ENCODE assay signal across 12 cellular contexts in the genomic region with DNA sequence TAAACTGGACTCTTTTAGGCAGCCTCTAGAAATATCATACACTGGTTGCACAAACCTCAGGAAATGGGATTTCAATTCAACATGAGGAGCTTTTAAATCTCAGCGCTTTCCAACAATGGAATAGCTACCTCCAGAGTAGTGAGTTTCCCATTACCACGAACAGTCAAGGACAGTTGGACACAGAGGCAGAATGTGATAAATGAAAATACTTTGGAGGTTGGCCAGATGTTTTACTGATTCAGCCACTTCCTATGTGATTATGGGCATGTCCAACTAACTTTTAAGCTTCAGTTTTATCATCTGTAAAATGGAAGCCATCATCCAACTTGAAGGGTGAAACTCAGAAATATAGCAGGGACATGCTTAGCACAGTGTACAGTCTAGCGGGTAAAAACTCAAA. TPM values are rescaled to one million over a fixed set of nuclear protein-coding genes. Genes with fewer than 3 reads are reported as not detected.
DNase-seq lines count a peak whose midpoint lies in the region; ATAC-seq and TF ChIP-seq lines count a peak whose summit lies in the region.
"Had no signal": no experiment of that assay in that cellular context is flagged by ENCODE, and none has a peak within 500 bp of the region (broad histone marks: within the 10 kb centered on the region; RNA-seq: fewer than 3 reads in every experiment).

No MANE protein-coding gene starts in this region.

- in situ Hi-C loops in mammary epithelial cell (cut with MboI; ENCODE audit: low sequenced_read_pairs in 2 of 2), result no loop called here

- peak overlapping the region; percentile 95 to 99 (median 97) for H3K4me3 Mint-ChIP-seq in nephron
- H3K4me3 Mint-ChIP-seq in stimulated activated memory B cell treated with anti-CD40 and anti-IgM and Interleukin-4, amounts not matched to agents 10 μg/mL and 1 μg/mL and 100 μg/mL, for 72 hours, result no peak overlapping the region

- POLR2A ChIA-PET in SK-N-SH (lab: Yijun Ruan, JAX), result no interaction called here

- no peak overlapping the region for H3K9ac ChIP-seq in SK-N-SH
- H3K9ac ChIP-seq in mammary epithelial cell (ENCODE audit: insufficient read depth, low read length), result no peak overlapping the region

- TF ChIP-seq CTCF in SK-N-SH (IDR thresholded peaks at IDR 0.05) (no peak), mammary epithelial cell (conservative IDR thresholded peaks at IDR 0.05 in 1 of 2, IDR thresholded peaks at IDR 0.05 in 1 of 2; ENCODE audit: extremely low read depth in 1 of 2, insufficient read depth in 1 of 2, low read depth in 1 of 2, low read length in 2 of 2) (no peak), nephron (IDR thresholded peaks at IDR 0.05; ENCODE audit: unreplicated experiment in 3 of 3) (no peak), omental fat pad (IDR thresholded peaks at IDR 0.05) (no peak)

- TF ChIP-seq EP300 in SK-N-SH (IDR thresholded peaks at IDR 0.05; ENCODE audit: borderline replicate concordance in 1 of 2, low read depth in 1 of 2, low read length in 1 of 2), result no peak

- H3K9me3 ChIP-seq in SK-N-SH, result no peaks in the 10 kb centered on the region
- H3K9me3 ChIP-seq in mammary epithelial cell (replicated peaks; ENCODE audit: insufficient read depth, low read length), result no peaks in the 10 kb centered on the region

- H3K4me1 ChIP-seq in SK-N-SH (ENCODE audit: control insufficient read depth in 1 of 2, insufficient read depth in 2 of 2, low read depth in 1 of 2, low read length in 1 of 2) (peaks cover 15 to 16% of the 10 kb centered on the region in 2 experiments), mammary epithelial cell (ENCODE audit: insufficient read depth, low read length) (peaks cover 19% of the 10 kb centered on the region)

- no peak for DNase-seq in SK-N-SH
- DNase-seq in M059J (ENCODE audit: low read depth), result peak; percentile 11
- no peak for DNase-seq in mammary epithelial cell
- no peak for DNase-seq in omental fat pad (ENCODE audit: low spot score)
- DNase-seq: NCI-H1417 treated with DMSO at 0.1 percent for 48 hours, small intestine, T1000 had no signal

- no peak overlapping the region for H3K27ac ChIP-seq in SK-N-SH (ENCODE audit: low read depth in 2 of 2, low read length in 1 of 2)
- H3K27ac ChIP-seq in mammary epithelial cell (ENCODE audit: insufficient read depth, low read depth, low read length), result no peak overlapping the region
- H3K27ac ChIP-seq: 22Rv1 had no signal

- H3K9me3 Mint-ChIP-seq in nephron, result no peaks in the 10 kb centered on the region
- no peaks in the 10 kb centered on the region for H3K9me3 Mint-ChIP-seq in stimulated activated memory B cell treated with anti-CD40 and anti-IgM and Interleukin-4, amounts not matched to agents 10 μg/mL and 1 μg/mL and 100 μg/mL, for 72 hours

- ATAC-seq in SK-N-SH treated with all-trans-retinoic acid at 6 μM for 48 hours (no peak), omental fat pad (ENCODE audit: low FRiP score) (no peak), HG03139 (IDR thresholded peaks at IDR 0.05; ENCODE audit: unreplicated experiment) (no peak)
- no peak for ATAC-seq in stimulated activated memory B cell treated with anti-CD40 and anti-IgM and Interleukin-4, amounts not matched to agents 10 μg/mL and 1 μg/mL and 100 μg/mL, for 72 hours

- no peaks in the 10 kb centered on the region for H3K27me3 Mint-ChIP-seq in nephron (ENCODE audit: low read depth)
- H3K27me3 Mint-ChIP-seq in stimulated activated memory B cell treated with anti-CD40 and anti-IgM and Interleukin-4, amounts not matched to agents 10 μg/mL and 1 μg/mL and 100 μg/mL, for 72 hours, result no peaks in the 10 kb centered on the region

- H3K4me2 ChIP-seq in SK-N-SH, result peak overlapping the region; percentile 71
- H3K4me2 ChIP-seq in mammary epithelial cell (ENCODE audit: insufficient read depth, low read depth, low read length), result peak overlapping the region; percentile 48

- peak overlapping the region in 1 of 3 experiments; percentile 39 for H3K27ac Mint-ChIP-seq in nephron
- no peak overlapping the region for H3K27ac Mint-ChIP-seq in stimulated activated memory B cell treated with anti-CD40 and anti-IgM and Interleukin-4, amounts not matched to agents 10 μg/mL and 1 μg/mL and 100 μg/mL, for 72 hours

- H3K4me1 Mint-ChIP-seq in nephron, result peaks cover 41% of the 10 kb centered on the region
- H3K4me1 Mint-ChIP-seq in stimulated activated memory B cell treated with anti-CD40 and anti-IgM and Interleukin-4, amounts not matched to agents 10 μg/mL and 1 μg/mL and 100 μg/mL, for 72 hours, result peaks cover 57% of the 10 kb centered on the region

- intact Hi-C loops in mammary epithelial cell (cut with micrococcal nuclease), result loop anchor here (5.0 kb wide), 1 partner anchor 51 kb away; a partner anchor contains a TSS

- H3K4me3 ChIP-seq in SK-N-SH (ENCODE audit: low read depth in 2 of 2, low read length in 1 of 2), result no peak overlapping the region
- no peak overlapping the region for H3K4me3 ChIP-seq in mammary epithelial cell (replicated peaks in 1 of 3; ENCODE audit: insufficient read depth in 1 of 3, low read depth in 2 of 3, low read length in 3 of 3)

- H3K79me2 ChIP-seq in SK-N-SH (ENCODE audit: insufficient read depth) (peaks cover 75% of the 10 kb centered on the region), mammary epithelial cell (ENCODE audit: insufficient read depth, low read length) (peaks cover 82% of the 10 kb centered on the region)

- dilution Hi-C loops in mammary epithelial cell (cut with HindIII; ENCODE audit: low sequenced_read_pairs), result no loop called here

- H3K36me3 ChIP-seq in SK-N-SH (replicated peaks in 1 of 2; ENCODE audit: control insufficient read depth in 1 of 2, insufficient read depth in 2 of 2, low read length in 1 of 2), result peaks cover 22 to 37% of the 10 kb centered on the region in 2 experiments
- peaks cover 17% of the 10 kb centered on the region for H3K36me3 ChIP-seq in mammary epithelial cell (ENCODE audit: insufficient read depth, low read length)

- H2AFZ ChIP-seq in SK-N-SH (ENCODE audit: low read depth), result no peak overlapping the region
- no peak overlapping the region for H2AFZ ChIP-seq in mammary epithelial cell (ENCODE audit: low read depth, low read length)

- H4K20me1 ChIP-seq in SK-N-SH (ENCODE audit: insufficient read depth), result peaks cover 4% of the 10 kb centered on the region
- no peaks in the 10 kb centered on the region for H4K20me1 ChIP-seq in mammary epithelial cell (ENCODE audit: insufficient read depth, low read length)

- no peaks in the 10 kb centered on the region for H3K9me2 ChIP-seq in SK-N-SH

- peaks cover 13% of the 10 kb centered on the region for H3F3A ChIP-seq in SK-N-SH (replicated peaks; ENCODE audit: insufficient read depth)

- BruUV-seq in mammary epithelial cell (replicated peaks; lab: Mats Ljungman, UMichigan), result no TSS peak

- CTCF ChIA-PET in SK-N-SH (lab: Yijun Ruan, JAX) (interaction anchor here (1.0 to 1.2 kb wide), 3 partner anchors 35 to 146 kb away, joined by 3 to 5 read pairs (median 3); no protein-coding TSS in a partner anchor), mammary epithelial cell (lab: Charles Lee; ENCODE audit: low non-redundant PET) (no interaction called here)

- WGBS in SK-N-SH (ENCODE audit: low lambda C conversion rate), result 93% methylated on average over 3 of the region's 3 CpGs
- WGBS in mammary epithelial cell (ENCODE audit: low coverage, missing lambda C conversion rate), result 94% methylated on average over 3 of the region's 3 CpGs

- H3K36me3 Mint-ChIP-seq in nephron (ENCODE audit: low read depth), result peaks cover 29% of the 10 kb centered on the region
- H3K36me3 Mint-ChIP-seq in stimulated activated memory B cell treated with anti-CD40 and anti-IgM and Interleukin-4, amounts not matched to agents 10 μg/mL and 1 μg/mL and 100 μg/mL, for 72 hours, result peaks cover 34% of the 10 kb centered on the region

- no peak for TF ChIP-seq RAD21 in SK-N-SH (IDR thresholded peaks at IDR 0.05; ENCODE audit: low read length)

- no peaks in the 10 kb centered on the region for H3K27me3 ChIP-seq in SK-N-SH (ENCODE audit: insufficient read depth)
- H3K27me3 ChIP-seq in mammary epithelial cell (ENCODE audit: insufficient read depth, low read length), result no peaks in the 10 kb centered on the region

TF ChIP-seq in SK-N-SH, 30 proteins besides CTCF, POLR2A, EP300 and RAD21 (continues in another document):
- TF ChIP-seq POLR2AphosphoS5 (IDR thresholded peaks at IDR 0.05; ENCODE audit: low read depth, low read length), result no peak

TF ChIP-seq in SK-N-SH treated with all-trans-retinoic acid at 6 μM for 48 hours, 23 proteins besides CTCF, POLR2A, EP300 and RAD21 (continues in another document):
- TF ChIP-seq OSR1 (CRISPR knock-in tag; IDR thresholded peaks at IDR 0.05), result no peak
- no peak for TF ChIP-seq ESRRG (CRISPR knock-in tag; IDR thresholded peaks at IDR 0.05)
- TF ChIP-seq, protein P1, sequence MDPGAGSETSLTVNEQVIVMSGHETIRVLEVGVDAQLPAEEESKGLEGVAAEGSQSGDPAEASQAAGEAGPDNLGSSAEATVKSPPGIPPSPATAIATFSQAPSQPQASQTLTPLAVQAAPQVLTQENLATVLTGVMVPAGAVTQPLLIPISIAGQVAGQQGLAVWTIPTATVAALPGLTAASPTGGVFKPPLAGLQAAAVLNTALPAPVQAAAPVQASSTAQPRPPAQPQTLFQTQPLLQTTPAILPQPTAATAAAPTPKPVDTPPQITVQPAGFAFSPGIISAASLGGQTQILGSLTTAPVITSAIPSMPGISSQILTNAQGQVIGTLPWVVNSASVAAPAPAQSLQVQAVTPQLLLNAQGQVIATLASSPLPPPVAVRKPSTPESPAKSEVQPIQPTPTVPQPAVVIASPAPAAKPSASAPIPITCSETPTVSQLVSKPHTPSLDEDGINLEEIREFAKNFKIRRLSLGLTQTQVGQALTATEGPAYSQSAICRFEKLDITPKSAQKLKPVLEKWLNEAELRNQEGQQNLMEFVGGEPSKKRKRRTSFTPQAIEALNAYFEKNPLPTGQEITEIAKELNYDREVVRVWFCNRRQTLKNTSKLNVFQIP (CRISPR knock-in tag; IDR thresholded peaks at IDR 0.05; ENCODE audit: borderline replicate concordance, low read depth), result no peak
- no peak for TF ChIP-seq RARB (CRISPR knock-in tag; IDR thresholded peaks at IDR 0.05)
- TF ChIP-seq TOX (CRISPR knock-in tag; IDR thresholded peaks at IDR 0.05; ENCODE audit: borderline replicate concordance), result no peak
- TF ChIP-seq ARNTL (CRISPR knock-in tag; IDR thresholded peaks at IDR 0.05; ENCODE audit: borderline replicate concordance, low read depth), result no peak

RNA-seq across cellular contexts. Expression of a gene that starts 2.1 kb away (rescaled TPM):
- polyA plus RNA-seq in SK-N-SH (2012; rRNA removed) (40.1 and 47.6 TPM in 2 replicates), mammary epithelial cell (38.5 TPM)
- polyA plus RNA-seq in SK-N-SH (2012; cell fraction: cytosol; rRNA removed), result 50.2 and 51.7 TPM in 2 replicates
- 30.3 and 51.1 TPM in 2 replicates for polyA plus RNA-seq in SK-N-SH (2012; cell fraction: nucleus; rRNA removed)
- 31.7 and 34.7 TPM in 2 replicates for total RNA-seq in M059J (2014; rRNA removed; shearing (Covaris generic))
- total RNA-seq in mammary epithelial cell (10 to 100 TPM; 39.3 to 70.1 TPM), omental fat pad (10 to 100 TPM; 36.4 to 61.8 (median 42.1) TPM)
- 80.3 TPM for polyA minus RNA-seq in mammary epithelial cell

RNA-seq across cellular contexts. Expression of a gene that starts 51.6 kb away (rescaled TPM):
- polyA plus RNA-seq in SK-N-SH (2012; rRNA removed) (13.7 and 18.2 TPM in 2 replicates), mammary epithelial cell (24.9 TPM)
- 20.7 and 22.6 TPM in 2 replicates for polyA plus RNA-seq in SK-N-SH (2012; cell fraction: cytosol; rRNA removed)
- polyA plus RNA-seq in SK-N-SH (2012; cell fraction: nucleus; rRNA removed), result 6.3 and 14.1 TPM in 2 replicates
- 58.3 and 61.6 TPM in 2 replicates for total RNA-seq in M059J (2014; rRNA removed; shearing (Covaris generic))
- total RNA-seq in mammary epithelial cell (10 to 100 TPM; 38.2 to 73.0 TPM), omental fat pad (10 to 100 TPM; 30.7 to 57.5 (median 36.2) TPM)
- polyA minus RNA-seq in mammary epithelial cell, result 11.8 TPM
